In the genomic region with DNA sequence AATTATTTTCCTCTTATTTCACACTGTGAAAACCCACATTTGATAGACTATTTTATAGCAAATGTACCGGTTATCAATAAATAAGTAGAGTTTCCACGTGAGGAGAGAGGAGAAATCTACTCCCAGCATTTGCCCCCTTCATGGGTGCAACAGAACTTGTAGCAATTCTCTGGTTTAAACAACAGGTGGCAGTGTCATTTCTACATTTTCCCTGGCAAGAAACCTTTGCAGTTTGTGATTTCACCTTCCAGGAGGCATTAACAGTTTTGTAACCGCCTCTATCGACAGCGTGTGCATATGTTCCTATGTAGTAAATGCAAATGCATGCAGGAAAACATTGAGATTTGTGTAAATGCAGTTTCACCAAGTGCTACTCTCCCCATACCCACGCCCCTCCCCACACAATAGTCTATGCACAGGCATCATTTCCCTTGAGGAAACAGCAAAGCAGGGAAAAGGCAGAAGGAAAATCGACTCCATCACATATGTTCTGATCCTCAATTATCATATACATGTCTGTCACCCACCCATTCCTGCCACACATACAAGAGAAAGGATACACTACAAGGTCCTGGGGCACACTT, we compare ENCODE assay signal across 8 cellular contexts.
A peak's percentile ranks its signal among the peaks of the same experiment; 100 is the strongest.
DNase-seq lines count a peak whose midpoint lies in the region; ATAC-seq, FAIRE-seq and TF ChIP-seq lines count a peak whose summit lies in the region.

No MANE protein-coding gene starts in this region.

- peak; percentile 68 for ATAC-seq in WTC11

- CTCF ChIA-PET in AG04450 (lab: Charles Lee) (interaction anchor here (0.5 to 2.1 kb wide), 6 partner anchors 268 to 481 kb away, joined by 3 to 24 read pairs (median 4); no protein-coding TSS in a partner anchor), WTC11 (lab: Charles Lee) (interaction anchor here (0.6 kb wide), 1 partner anchor 112 kb away, joined by 5 read pairs; no protein-coding TSS in a partner anchor)

- H3K9me3 Mint-ChIP-seq in WTC11, result no peaks in the 10 kb centered on the region

- no peaks in the 10 kb centered on the region for H3K36me3 Mint-ChIP-seq in WTC11

- H3K27me3 Mint-ChIP-seq in WTC11 (ENCODE audit: low read depth), result no peaks in the 10 kb centered on the region

- H3K4me3 ChIP-seq in AG04450 (ENCODE audit: low read depth, low read length) (no peak overlapping the region), tibial artery (no peak overlapping the region)

- no peak overlapping the region for H3K27ac Mint-ChIP-seq in WTC11

- DNase-seq in AG04450 (ENCODE audit: low read depth, low spot score) (no peak), NCI-H146 treated with DMSO at 0.1 percent for 48 hours (lab: John Stamatoyannopoulos, UW; ENCODE audit: unreplicated experiment) (peak; percentile 44), WTC11 (ENCODE audit: low spot score) (no peak), inferior parietal cortex (ENCODE audit: extremely low spot score) (peak; percentile 65), tibial artery (no peak), mesenteric fat pad (ENCODE audit: low spot score) (no peak), H54 (ENCODE audit: insufficient read length, low spot score) (no peak)

- peaks cover 0 to 5% (median 0%) of the 10 kb centered on the region in 4 donors for H3K4me1 ChIP-seq in tibial artery

- H3K4me3 Mint-ChIP-seq in WTC11, result no peak overlapping the region

- H3K36me3 ChIP-seq in tibial artery, result no peaks in the 10 kb centered on the region

- no peaks in the 10 kb centered on the region for H3K27me3 ChIP-seq in AG04450 (ENCODE audit: control insufficient read depth, insufficient read depth, low read length)
- no peaks in the 10 kb centered on the region for H3K27me3 ChIP-seq in tibial artery

- H3K27ac ChIP-seq in AG04450 (ENCODE audit: low read depth, low read length), result no peak overlapping the region
- H3K27ac ChIP-seq in tibial artery, result no peak overlapping the region

- POLR2A ChIA-PET in AG04450 (lab: Yijun Ruan, JAX), result no interaction called here
- POLR2A ChIA-PET in WTC11 (lab: Charles Lee), result no interaction called here

- intact Hi-C loops in tibial artery (cut with DNase I; ENCODE audit: low total_unique reads), result no loop called here

- TF ChIP-seq CTCF in AG04450 (IDR thresholded peaks at IDR 0.05; ENCODE audit: low read depth, low read length) (peak; percentile 61), GM12873 (IDR thresholded peaks at IDR 0.05; ENCODE audit: insufficient read depth, low read depth, low read length, missing control alignments) (peak; percentile 67), WTC11 (IDR thresholded peaks at IDR 0.05) (peak; percentile 49), tibial artery (IDR thresholded peaks at IDR 0.05) (peak in 1 of 2 experiments; percentile 19)

- TF ChIP-seq POLR2A in H54 (IDR thresholded peaks at IDR 0.05; ENCODE audit: low read depth, low read length), result no peak

- peaks cover 11% of the 10 kb centered on the region for H3K4me1 Mint-ChIP-seq in WTC11

- FAIRE-seq in H54 (lab: Jason Lieb, UNC), result no peak

- H3K9me3 ChIP-seq in AG04450 (ENCODE audit: control insufficient read depth, insufficient read depth, low read length) (no peaks in the 10 kb centered on the region), tibial artery (no peaks in the 10 kb centered on the region)

TF ChIP-seq in WTC11, 78 proteins besides CTCF, POLR2A, EP300 and RAD21 (continues in another document):
- TF ChIP-seq, protein P1, sequence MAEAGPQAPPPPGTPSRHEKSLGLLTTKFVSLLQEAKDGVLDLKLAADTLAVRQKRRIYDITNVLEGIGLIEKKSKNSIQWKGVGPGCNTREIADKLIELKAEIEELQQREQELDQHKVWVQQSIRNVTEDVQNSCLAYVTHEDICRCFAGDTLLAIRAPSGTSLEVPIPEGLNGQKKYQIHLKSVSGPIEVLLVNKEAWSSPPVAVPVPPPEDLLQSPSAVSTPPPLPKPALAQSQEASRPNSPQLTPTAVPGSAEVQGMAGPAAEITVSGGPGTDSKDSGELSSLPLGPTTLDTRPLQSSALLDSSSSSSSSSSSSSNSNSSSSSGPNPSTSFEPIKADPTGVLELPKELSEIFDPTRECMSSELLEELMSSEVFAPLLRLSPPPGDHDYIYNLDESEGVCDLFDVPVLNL (CRISPR knock-in tag; IDR thresholded peaks at IDR 0.05; ENCODE audit: borderline replicate concordance, low read depth), result no peak
- TF ChIP-seq, protein P2, sequence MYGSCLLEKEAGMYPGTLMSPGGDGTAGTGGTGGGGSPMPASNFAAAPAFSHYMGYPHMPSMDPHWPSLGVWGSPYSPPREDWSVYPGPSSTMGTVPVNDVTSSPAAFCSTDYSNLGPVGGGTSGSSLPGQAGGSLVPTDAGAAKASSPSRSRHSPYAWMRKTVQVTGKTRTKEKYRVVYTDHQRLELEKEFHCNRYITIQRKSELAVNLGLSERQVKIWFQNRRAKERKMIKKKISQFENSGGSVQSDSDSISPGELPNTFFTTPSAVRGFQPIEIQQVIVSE (CRISPR knock-in tag; IDR thresholded peaks at IDR 0.05; ENCODE audit: borderline replicate concordance), result no peak
- no peak for TF ChIP-seq RELA (CRISPR knock-in tag; IDR thresholded peaks at IDR 0.05; ENCODE audit: borderline replicate concordance)
- TF ChIP-seq, protein P3, sequence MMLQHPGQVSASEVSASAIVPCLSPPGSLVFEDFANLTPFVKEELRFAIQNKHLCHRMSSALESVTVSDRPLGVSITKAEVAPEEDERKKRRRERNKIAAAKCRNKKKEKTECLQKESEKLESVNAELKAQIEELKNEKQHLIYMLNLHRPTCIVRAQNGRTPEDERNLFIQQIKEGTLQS (CRISPR knock-in tag; conservative IDR thresholded peaks at IDR 0.05), result no peak
- TF ChIP-seq CBFB (CRISPR knock-in tag; IDR thresholded peaks at IDR 0.05; ENCODE audit: low read depth), result no peak
- no peak for TF ChIP-seq ZNF219 (CRISPR knock-in tag; IDR thresholded peaks at IDR 0.05; ENCODE audit: borderline replicate concordance)
- TF ChIP-seq MXD4 (CRISPR knock-in tag; IDR thresholded peaks at IDR 0.05; ENCODE audit: borderline replicate concordance), result no peak
- TF ChIP-seq ZBTB21 (CRISPR knock-in tag; IDR thresholded peaks at IDR 0.05; ENCODE audit: borderline replicate concordance), result no peak
- TF ChIP-seq SOX15 (CRISPR knock-in tag; IDR thresholded peaks at IDR 0.05), result no peak
- TF ChIP-seq ARID4B (CRISPR knock-in tag; IDR thresholded peaks at IDR 0.05; ENCODE audit: borderline replicate concordance), result no peak
- no peak for TF ChIP-seq NR2C2 (CRISPR knock-in tag; IDR thresholded peaks at IDR 0.05)
- no peak for TF ChIP-seq STAT6 (CRISPR knock-in tag; conservative IDR thresholded peaks at IDR 0.05; ENCODE audit: low read depth)

Comparison
In these comparisons a context has a peak if more than half of its experiments do, and no peak if none do; other contexts are left out.
1. DNase-seq: peak in NCI-H146 treated with DMSO at 0.1 percent for 48 hours (single experiment) and inferior parietal cortex (single experiment); none in AG04450 (single experiment), WTC11 (single experiment), tibial artery (0 of 2), mesenteric fat pad (single experiment) and H54 (single experiment).